In genomic region chr6:167849846-167850459, GRCh38 we compare ENCODE assay signal across 11 cellular contexts. TPM values are rescaled to one million over a fixed set of nuclear protein-coding genes. Genes with fewer than 3 reads are reported as not detected.
A peak's percentile ranks its signal among the peaks of the same experiment; 100 is the strongest.
DNase-seq lines count a peak whose midpoint lies in the region; ATAC-seq and TF ChIP-seq lines count a peak whose summit lies in the region.
"Had no signal": no experiment of that assay in that cellular context is flagged by ENCODE, and none has a peak within 500 bp of the region (broad histone marks: within the 10 kb centered on the region; RNA-seq: fewer than 3 reads in every experiment).

No MANE protein-coding gene starts in this region.

- DNase-seq in right lobe of liver = no peak
- DNase-seq in UCSD-AML1 (lab: John Stamatoyannopoulos, UW; ENCODE audit: unreplicated experiment) = no peak
- DNase-seq: NCI-H446 treated with DMSO at 0.1 percent for 48 hours had no signal

- peaks cover 64% of the 10 kb centered on the region for H3K79me2 ChIP-seq in ACC112 (ENCODE audit: control insufficient read depth, insufficient read depth, low read length, unreplicated experiment)

- H3K36me3 Mint-ChIP-seq in brain = peaks cover 32% of the 10 kb centered on the region

- no peak for TF ChIP-seq CTCF in brain (conservative IDR thresholded peaks at IDR 0.05)
- TF ChIP-seq CTCF in right lobe of liver (IDR thresholded peaks at IDR 0.05) = no peak

- H3K27me3 ChIP-seq in ACC112 (ENCODE audit: insufficient read depth, low read length) = no peaks in the 10 kb centered on the region
- H3K27me3 ChIP-seq in HUES64 (ENCODE audit: insufficient read depth, low read length) = no peaks in the 10 kb centered on the region
- no peaks in the 10 kb centered on the region for H3K27me3 ChIP-seq in right lobe of liver
- H3K27me3 ChIP-seq: BLaER1 had no signal

- H3K4me1 ChIP-seq in ACC112 (ENCODE audit: control insufficient read depth, insufficient read depth, low read length, unreplicated experiment) = peaks cover 15% of the 10 kb centered on the region
- peaks cover 82% of the 10 kb centered on the region for H3K4me1 ChIP-seq in HUES64 (ENCODE audit: insufficient read depth, low read length)
- peaks cover 0 to 15% (median 6%) of the 10 kb centered on the region in 4 donors for H3K4me1 ChIP-seq in right lobe of liver

- H3K27ac ChIP-seq in ACC112 (ENCODE audit: low read depth, low read length) (peak overlapping the region; percentile 44; the same call in 1 of the 2 replicates), HUES64 (ENCODE audit: low read depth, low read length) (peak overlapping the region; percentile 88), right lobe of liver (peak overlapping the region; percentile 35 to 66 (median 60))
- H3K27ac ChIP-seq: BLaER1 had no signal

- H3K27ac Mint-ChIP-seq in brain = peak overlapping the region in 3 of 5 experiments; percentile 26 to 43 (median 35)

- intact Hi-C loops in right lobe of liver (cut with DNase I) = no loop called here

- peak; percentile 84 to 97 (median 92) for ATAC-seq in right lobe of liver
- ATAC-seq in GM18868 (IDR thresholded peaks at IDR 0.05; ENCODE audit: unreplicated experiment) = no peak
- no peak for ATAC-seq in HG02623 (IDR thresholded peaks at IDR 0.05; ENCODE audit: unreplicated experiment)
- ATAC-seq in HG02840 (IDR thresholded peaks at IDR 0.05; ENCODE audit: low FRiP score, unreplicated experiment) = no peak
- ATAC-seq: activated CD4-positive, CD25-positive, alpha-beta regulatory T cell treated with anti-CD3 and anti-CD28 coated beads, Interleukin-2, amount 50 U/mL, for 24 hours had no signal

- H3K27me3 Mint-ChIP-seq in brain = no peaks in the 10 kb centered on the region

- peaks cover 0 to 3% (median 0%) of the 10 kb centered on the region in 5 experiments for H3K9me3 Mint-ChIP-seq in brain

- peaks cover 83% of the 10 kb centered on the region for H3K4me1 Mint-ChIP-seq in brain

- TF ChIP-seq POLR2A in right lobe of liver (IDR thresholded peaks at IDR 0.05) = no peak

- H3K36me3 ChIP-seq in ACC112 (ENCODE audit: insufficient read depth, low read length) (no peaks in the 10 kb centered on the region), HUES64 (ENCODE audit: insufficient read depth, low read length) (no peaks in the 10 kb centered on the region), right lobe of liver (no peaks in the 10 kb centered on the region)
- H3K36me3 ChIP-seq: BLaER1 had no signal

- H3K4me3 Mint-ChIP-seq in brain = peak overlapping the region in 4 of 5 experiments; percentile 30 to 42 (median 36)

- H3K9ac ChIP-seq in HUES64 (ENCODE audit: low read depth, low read length) = peak overlapping the region; percentile 36; the same call in 1 of the 2 replicates
- H3K9ac ChIP-seq: BLaER1 had no signal

- H3K4me3 ChIP-seq in ACC112 (ENCODE audit: low read depth, low read length) (peak overlapping the region; percentile 12; the same call in 1 of the 2 replicates), HUES64 (ENCODE audit: low read length) (peak overlapping the region; percentile 28), right lobe of liver (no peak overlapping the region)
- H3K4me3 ChIP-seq: BLaER1 had no signal

- WGBS in HUES64 = 21% methylated on average over 4 of the region's 4 CpGs
- WGBS in right lobe of liver (ENCODE audit: insufficient coverage, low coverage, low lambda C conversion rate, missing lambda C conversion rate) = 20% methylated on average over 4 of the region's 4 CpGs

- H3K9me3 ChIP-seq in HUES64 (ENCODE audit: insufficient read depth, low read depth, low read length) (no peaks in the 10 kb centered on the region), right lobe of liver (no peaks in the 10 kb centered on the region)

- H2AFZ ChIP-seq in ACC112 (ENCODE audit: low read length, unreplicated experiment) = no peak overlapping the region

RNA-seq across cellular contexts. Expression of gene AFDN, which starts 23.2 kb away (rescaled TPM):
- polyA plus RNA-seq in HUES64 (2013, experiment 1 of 2) = 82.8 TPM
- 90.8 TPM for polyA plus RNA-seq in HUES64 (2013, experiment 2 of 2)
- polyA plus RNA-seq in brain (ENCODE audit: insufficient read depth, low read depth, low replicate concordance) = 50.8 TPM
- total RNA-seq in right lobe of liver = 100 to 1,000 TPM in 1 of 6 experiments, 10 to 100 TPM in 5; 77.0 to 106 (median 85.5) TPM

Comparison
In these comparisons a context has a peak if more than half of its experiments do, and no peak if none do; other contexts are left out.
1. H3K4me3 ChIP-seq: peak in ACC112 (single experiment) and HUES64 (single experiment); none in right lobe of liver (0 of 3).
2. ATAC-seq: peak in right lobe of liver (4 of 4); none in GM18868 (single experiment), HG02623 (single experiment) and HG02840 (single experiment).
3. Peak in every context shown above with its lines, with median percentiles within 50 percentile points of each other: H3K27ac ChIP-seq.